Comparison of ENCODE assay signal across 19 cellular contexts in genomic region chr20:15814903-15815302, GRCh38.
A peak's percentile ranks its signal among the peaks of the same experiment; 100 is the strongest.
DNase-seq lines count a peak whose midpoint lies in the region; ATAC-seq and TF ChIP-seq lines count a peak whose summit lies in the region.
"Had no signal": no experiment of that assay in that cellular context is flagged by ENCODE, and none has a peak within 500 bp of the region (broad histone marks: within the 10 kb centered on the region; RNA-seq: fewer than 3 reads in every experiment).

No MANE protein-coding gene starts in this region.

- no peaks in the 10 kb centered on the region for H3K9me3 ChIP-seq in mammary epithelial cell (replicated peaks; ENCODE audit: insufficient read depth, low read length)
- no peaks in the 10 kb centered on the region for H3K9me3 ChIP-seq in mesenchymal stem cell (ENCODE audit: control insufficient read depth, low read length)
- H3K9me3 ChIP-seq: thoracic aorta had no signal

- H2BK15ac ChIP-seq in mesenchymal stem cell (ENCODE audit: low read depth, poor library complexity, severe bottlenecking) = no peak overlapping the region

- no peak for ATAC-seq in GM21528 (IDR thresholded peaks at IDR 0.05; ENCODE audit: low FRiP score, unreplicated experiment)
- ATAC-seq: activated T-helper 17 cell treated with anti-CD3 and anti-CD28 coated beads, Interleukin-2, amount 50 U/mL, for 72 hours; esophagus mucosa; left ventricle myocardium superior had no signal

- no peak overlapping the region for H4K8ac ChIP-seq in mesenchymal stem cell (ENCODE audit: low read length)

- no peak overlapping the region for H2AFZ ChIP-seq in mammary epithelial cell (ENCODE audit: low read depth, low read length)
- H2AFZ ChIP-seq in mesenchymal stem cell (ENCODE audit: low read depth, low read length) = no peak overlapping the region

- 0% methylated on average over 2 of the region's 2 CpGs for WGBS in mammary epithelial cell (ENCODE audit: low coverage, missing lambda C conversion rate)
- no CpG with 5 or more reads among the region's 2 CpGs for WGBS in mesenchymal stem cell

- peak; percentile 8 for DNase-seq in AG10803 (ENCODE audit: low read depth)
- DNase-seq in HS-27A (ENCODE audit: low read depth) = peak; percentile 53
- peak; percentile 57 for DNase-seq in mammary epithelial cell
- DNase-seq in mesenchymal stem cell = no peak
- no peak for DNase-seq in D341Med (ENCODE audit: low spot score)
- no peak for DNase-seq in NCI-H2107 (lab: John Stamatoyannopoulos, UW)
- no peak for DNase-seq in stimulated activated CD4-positive, alpha-beta T cell treated with anti-CD3 and anti-CD28 coated beads, Interleukin-1b, Interleukin-23, amount 100 ng/mL, for 48 hours
- DNase-seq: activated CD4-positive, alpha-beta T cell treated with anti-CD3 and anti-CD28 coated beads for 48 hours; activated naive CD8-positive, alpha-beta T cell treated with anti-CD3 and anti-CD28 coated beads, Interleukin-2, amount 10 ng/mL, durations not matched to agents 7 days and 5 days; caudate nucleus; CD8-positive, alpha-beta memory T cell; left ventricle myocardium superior; NCI-H187 treated with DMSO at 0.1 percent for 48 hours; NK-92 treated with Interleukin-12 subunit alpha and Interleukin-12 subunit beta, amount 100 ng/mL, for 24 hours; SW 1271 had no signal

- CTCF ChIA-PET in mammary epithelial cell (lab: Charles Lee; ENCODE audit: low non-redundant PET) = no interaction called here

- H2BK12ac ChIP-seq in mesenchymal stem cell (ENCODE audit: low read length in 2 of 2) = no peak overlapping the region

- no peak overlapping the region for H2BK120ac ChIP-seq in mesenchymal stem cell (ENCODE audit: low read depth, low read length)

- H3K23ac ChIP-seq in mesenchymal stem cell (ENCODE audit: low read length in 2 of 2) = no peak overlapping the region

- no TSS peak for BruUV-seq in mammary epithelial cell (replicated peaks; lab: Mats Ljungman, UMichigan)

- H3K27ac ChIP-seq in mammary epithelial cell (ENCODE audit: insufficient read depth, low read depth, low read length) (no peak overlapping the region), mesenchymal stem cell (ENCODE audit: low read length, poor library complexity, severe bottlenecking) (peak overlapping the region; percentile 23)
- H3K27ac ChIP-seq: thoracic aorta had no signal

- intact Hi-C loops in mammary epithelial cell (cut with micrococcal nuclease) = no loop called here

- no peak overlapping the region for H2BK5ac ChIP-seq in mesenchymal stem cell (ENCODE audit: low read depth, low read length, poor library complexity, severe bottlenecking)

- no peaks in the 10 kb centered on the region for H3K27me3 ChIP-seq in mammary epithelial cell (ENCODE audit: insufficient read depth, low read length)
- H3K27me3 ChIP-seq in mesenchymal stem cell (ENCODE audit: control insufficient read depth in 1 of 2, insufficient read depth in 1 of 2, low read length in 2 of 2) = no peaks in the 10 kb centered on the region

- no peak overlapping the region for H3K9ac ChIP-seq in mammary epithelial cell (ENCODE audit: insufficient read depth, low read length)
- H3K9ac ChIP-seq in mesenchymal stem cell (ENCODE audit: low read length) = no peak overlapping the region

- H3K4me3 ChIP-seq in AG10803 (ENCODE audit: low read length) (no peak overlapping the region), mammary epithelial cell (replicated peaks in 1 of 3; ENCODE audit: insufficient read depth in 1 of 3, low read depth in 2 of 3, low read length in 3 of 3) (no peak overlapping the region), mesenchymal stem cell (ENCODE audit: insufficient read depth in 1 of 2, low read depth in 1 of 2, low read length in 2 of 2) (no peak overlapping the region)
- H3K4me3 ChIP-seq: thoracic aorta had no signal

- no peak overlapping the region for H4K91ac ChIP-seq in mesenchymal stem cell (ENCODE audit: low read length)

- dilution Hi-C loops in mammary epithelial cell (cut with HindIII; ENCODE audit: low sequenced_read_pairs) = no loop called here

- no peak overlapping the region for H2AK5ac ChIP-seq in mesenchymal stem cell (ENCODE audit: low read length, severe bottlenecking)

- peaks cover 16% of the 10 kb centered on the region for H3K4me1 ChIP-seq in mammary epithelial cell (ENCODE audit: insufficient read depth, low read length)
- H3K4me1 ChIP-seq in mesenchymal stem cell (ENCODE audit: control insufficient read depth, insufficient read depth, low read depth, low read length) = no peaks in the 10 kb centered on the region

- H3K79me1 ChIP-seq in mesenchymal stem cell (replicated peaks; ENCODE audit: low read length, poor library complexity, severe bottlenecking) = no peaks in the 10 kb centered on the region

- TF ChIP-seq CTCF in AG10803 (conservative IDR thresholded peaks at IDR 0.05; ENCODE audit: low read length) (no peak), mammary epithelial cell (conservative IDR thresholded peaks at IDR 0.05 in 1 of 2, IDR thresholded peaks at IDR 0.05 in 1 of 2; ENCODE audit: extremely low read depth in 1 of 2, insufficient read depth in 1 of 2, low read depth in 1 of 2, low read length in 2 of 2) (no peak)

- H3K4ac ChIP-seq in mesenchymal stem cell (ENCODE audit: low read depth in 1 of 2, low read length in 2 of 2) = no peak overlapping the region

- H4K20me1 ChIP-seq in mammary epithelial cell (ENCODE audit: insufficient read depth, low read length) = no peaks in the 10 kb centered on the region

- no peaks in the 10 kb centered on the region for H3K79me2 ChIP-seq in mammary epithelial cell (ENCODE audit: insufficient read depth, low read length)

- no peak overlapping the region for H3K18ac ChIP-seq in mesenchymal stem cell (ENCODE audit: low read depth in 1 of 2, low read length in 2 of 2)

- H3K36me3 ChIP-seq in mammary epithelial cell (ENCODE audit: insufficient read depth, low read length) (no peaks in the 10 kb centered on the region), mesenchymal stem cell (ENCODE audit: control insufficient read depth in 1 of 2, insufficient read depth in 2 of 2, low read depth in 1 of 2, low read length in 2 of 2) (no peaks in the 10 kb centered on the region)
- H3K36me3 ChIP-seq: thoracic aorta had no signal

- H3K4me2 ChIP-seq in mammary epithelial cell (ENCODE audit: insufficient read depth, low read depth, low read length) (peak overlapping the region; percentile 13), mesenchymal stem cell (ENCODE audit: low read length, poor library complexity, severe bottlenecking) (no peak overlapping the region)

- H3K14ac ChIP-seq in mesenchymal stem cell (ENCODE audit: low read length in 2 of 2) = no peak overlapping the region

- in situ Hi-C loops in mammary epithelial cell (cut with MboI; ENCODE audit: low sequenced_read_pairs in 2 of 2) = no loop called here

Comparison
In these comparisons a context has a peak if more than half of its experiments do, and no peak if none do; other contexts are left out.
1. DNase-seq: peak in AG10803 (single experiment), HS-27A (single experiment) and mammary epithelial cell (single experiment); none in mesenchymal stem cell (single experiment), D341Med (single experiment), NCI-H2107 (single experiment) and stimulated activated CD4-positive, alpha-beta T cell treated with anti-CD3 and anti-CD28 coated beads, Interleukin-1b, Interleukin-23, amount 100 ng/mL, for 48 hours (single experiment).